14 cellular contexts compared by ENCODE assay signal in the genomic region with DNA sequence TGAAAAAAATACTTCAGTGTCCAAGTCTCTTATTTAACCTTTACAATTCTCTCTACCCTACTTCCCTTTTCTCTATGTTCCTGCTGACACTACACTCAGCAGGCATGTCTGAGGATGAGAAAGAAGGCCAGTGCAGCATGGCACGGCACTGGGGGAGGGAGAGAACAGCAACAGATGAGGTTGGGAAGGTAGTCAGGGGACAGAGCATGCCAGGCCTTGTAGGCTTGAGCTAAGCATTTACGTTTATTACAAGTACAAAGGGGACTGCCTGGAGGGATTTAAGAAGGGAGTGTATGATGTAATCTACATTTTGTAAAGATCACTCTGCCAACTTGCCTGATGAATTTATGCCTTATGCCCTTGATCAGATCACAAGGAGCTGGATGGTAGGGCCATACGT.
"Had no signal": no experiment of that assay in that cellular context is flagged by ENCODE, and none has a peak within 500 bp of the region (broad histone marks: within the 10 kb centered on the region; RNA-seq: fewer than 3 reads in every experiment).

No MANE protein-coding gene starts in this region.

- DNase-seq: activated CD4-positive, alpha-beta T cell treated with anti-CD3 and anti-CD28 coated beads for 4 hours; activated CD8-positive, alpha-beta memory T cell treated with anti-CD3 and anti-CD28 coated beads, Interleukin-2, amount 50 U/mL, for 4 hours; activated CD8-positive, alpha-beta T cell treated with anti-CD3 and anti-CD28 coated beads for 36 hours; activated gamma-delta T cell treated with Interleukin-2 at 50 U/mL for 16 hours; activated naive CD8-positive, alpha-beta T cell treated with anti-CD3 and anti-CD28 coated beads for 36 hours; activated T-cell treated with anti-CD3 and anti-CD28 coated beads, Interleukin-2, amount 50 U/mL, for 72 hours; kidney; left ventricle myocardium superior; midbrain; retina; stimulated activated CD4-positive, alpha-beta T cell treated with anti-CD3 and anti-CD28 coated beads, Interleukin-4, amount 100 ng/mL, for 1 hour; stimulated activated CD8-positive, alpha-beta memory T cell treated with anti-CD3 and anti-CD28 coated beads, Interleukin-4, amount 100 ng/mL, for 48 hours; stimulated activated naive CD8-positive, alpha-beta T cell treated with anti-CD3 and anti-CD28 coated beads, Interleukin-15, Interleukin-2, amounts not matched to agents 100 U/mL and 50 U/mL, for 24 hours had no signal

- ATAC-seq: activated CD8-positive, alpha-beta T cell treated with anti-CD3 and anti-CD28 coated beads for 36 hours; activated T-cell treated with anti-CD3 and anti-CD28 coated beads, Interleukin-2, amount 50 U/mL, for 72 hours; left ventricle myocardium superior; stimulated activated naive CD8-positive, alpha-beta T cell treated with anti-CD3 and anti-CD28 coated beads, Interleukin-15, Interleukin-2, amounts not matched to agents 100 U/mL and 50 U/mL, for 24 hours had no signal

- H3K4me3 Mint-ChIP-seq: activated CD8-positive, alpha-beta T cell treated with anti-CD3 and anti-CD28 coated beads for 36 hours; activated naive CD8-positive, alpha-beta T cell treated with anti-CD3 and anti-CD28 coated beads for 36 hours; activated T-cell treated with anti-CD3 and anti-CD28 coated beads, Interleukin-2, amount 50 U/mL, for 72 hours; type B pancreatic cell had no signal

- H3K27ac Mint-ChIP-seq: activated CD8-positive, alpha-beta T cell treated with anti-CD3 and anti-CD28 coated beads for 36 hours; activated naive CD8-positive, alpha-beta T cell treated with anti-CD3 and anti-CD28 coated beads for 36 hours; activated T-cell treated with anti-CD3 and anti-CD28 coated beads, Interleukin-2, amount 50 U/mL, for 72 hours; type B pancreatic cell had no signal

- H3K36me3 Mint-ChIP-seq: activated naive CD8-positive, alpha-beta T cell treated with anti-CD3 and anti-CD28 coated beads for 36 hours had no signal

- H3K4me1 Mint-ChIP-seq: activated naive CD8-positive, alpha-beta T cell treated with anti-CD3 and anti-CD28 coated beads for 36 hours had no signal

- H3K27me3 Mint-ChIP-seq: activated CD8-positive, alpha-beta T cell treated with anti-CD3 and anti-CD28 coated beads for 36 hours had no signal

- H3K9me3 Mint-ChIP-seq: activated CD8-positive, alpha-beta T cell treated with anti-CD3 and anti-CD28 coated beads for 36 hours; activated naive CD8-positive, alpha-beta T cell treated with anti-CD3 and anti-CD28 coated beads for 36 hours had no signal
